16 cellular contexts compared by ENCODE assay signal in genomic region chr3:152317184-152317583, GRCh38.
DNase-seq lines count a peak whose midpoint lies in the region; ATAC-seq and FAIRE-seq lines count a peak whose summit lies in the region.
"Had no signal": no experiment of that assay in that cellular context is flagged by ENCODE, and none has a peak within 500 bp of the region (broad histone marks: within the 10 kb centered on the region; RNA-seq: fewer than 3 reads in every experiment).

No MANE protein-coding gene starts in this region.

- peaks cover 38% of the 10 kb centered on the region for H3K36me3 Mint-ChIP-seq in central memory CD8-positive, alpha-beta T cell (ENCODE audit: insufficient read depth)

- no peak overlapping the region for H3K4me3 ChIP-seq in rectal smooth muscle tissue (ENCODE audit: low read length)
- H3K4me3 ChIP-seq: left lung had no signal

- DNase-seq in NOMO-1 treated with DMSO at 0.1 percent for 48 hours (lab: John Stamatoyannopoulos, UW; ENCODE audit: unreplicated experiment), result peak; percentile 46
- DNase-seq in NOMO-1 (lab: John Stamatoyannopoulos, UW; ENCODE audit: unreplicated experiment in 2 of 2), result no peak
- no peak for DNase-seq in central memory CD8-positive, alpha-beta T cell (ENCODE audit: low spot score in 2 of 2)
- DNase-seq in urothelium cell line (ENCODE audit: low spot score), result no peak
- no peak for DNase-seq in middle frontal gyrus (ENCODE audit: extremely low spot score, low spot score)
- no peak for DNase-seq in DMS53 (lab: John Stamatoyannopoulos, UW)
- DNase-seq: 8988T; activated naive CD8-positive, alpha-beta T cell treated with anti-CD3 and anti-CD28 coated beads, Interleukin-2, amount 10 ng/mL, durations not matched to agents 7 days and 5 days; left lung; NCI-H1694 treated with DMSO at 0.1 percent for 48 hours; NCI-H526 treated with DMSO at 0.1 percent for 48 hours had no signal

- peak overlapping the region; percentile 46 for H3K27ac ChIP-seq in rectal smooth muscle tissue (ENCODE audit: low read depth, low read length)
- H3K27ac ChIP-seq: RWPE1 had no signal

- H3K27ac Mint-ChIP-seq in central memory CD8-positive, alpha-beta T cell (ENCODE audit: low read depth), result peak overlapping the region; percentile 87
- H3K27ac Mint-ChIP-seq: activated naive CD8-positive, alpha-beta T cell treated with anti-CD3 and anti-CD28 coated beads, Interleukin-2, amount 10 ng/mL, durations not matched to agents 7 days and 5 days had no signal

- no peaks in the 10 kb centered on the region for H3K27me3 Mint-ChIP-seq in central memory CD8-positive, alpha-beta T cell
- H3K27me3 Mint-ChIP-seq: activated naive CD8-positive, alpha-beta T cell treated with anti-CD3 and anti-CD28 coated beads, Interleukin-2, amount 10 ng/mL, durations not matched to agents 7 days and 5 days had no signal

- H3K27me3 ChIP-seq in rectal smooth muscle tissue (ENCODE audit: control insufficient read depth, insufficient read depth, low read length), result no peaks in the 10 kb centered on the region
- H3K27me3 ChIP-seq: left lung had no signal

- no peaks in the 10 kb centered on the region for H3K9me3 Mint-ChIP-seq in central memory CD8-positive, alpha-beta T cell
- H3K9me3 Mint-ChIP-seq: activated naive CD8-positive, alpha-beta T cell treated with anti-CD3 and anti-CD28 coated beads, Interleukin-2, amount 10 ng/mL, durations not matched to agents 7 days and 5 days had no signal

- peak; percentile 40 for FAIRE-seq in G401.6 (lab: Jason Lieb, UNC)
- no peak for FAIRE-seq in urothelium cell line (lab: Jason Lieb, UNC)
- FAIRE-seq: TTC549 had no signal

- no peak for ATAC-seq in central memory CD8-positive, alpha-beta T cell (replicated peaks; ENCODE audit: extremely low read depth, poor library complexity, severe bottlenecking)
- ATAC-seq: HCT116 had no signal

- H3K36me3 ChIP-seq in rectal smooth muscle tissue (ENCODE audit: control insufficient read depth, insufficient read depth, low read length), result no peaks in the 10 kb centered on the region
- H3K36me3 ChIP-seq: left lung had no signal

- H3K4me1 Mint-ChIP-seq in central memory CD8-positive, alpha-beta T cell, result peaks cover 68% of the 10 kb centered on the region

- H3K4me1 ChIP-seq in rectal smooth muscle tissue (ENCODE audit: control insufficient read depth, insufficient read depth, low read length), result peaks cover 47% of the 10 kb centered on the region

- no peak overlapping the region for H3K9ac ChIP-seq in rectal smooth muscle tissue (ENCODE audit: low read length)

- no peak overlapping the region for H3K4me3 Mint-ChIP-seq in central memory CD8-positive, alpha-beta T cell
- H3K4me3 Mint-ChIP-seq: activated naive CD8-positive, alpha-beta T cell treated with anti-CD3 and anti-CD28 coated beads, Interleukin-2, amount 10 ng/mL, durations not matched to agents 7 days and 5 days had no signal
